In genomic region chr20:40681684-40682083, GRCh38 we compare ENCODE assay signal across 18 cellular contexts. TPM values are rescaled to one million over a fixed set of nuclear protein-coding genes. Genes with fewer than 3 reads are reported as not detected.
A peak's percentile ranks its signal among the peaks of the same experiment; 100 is the strongest.
DNase-seq lines count a peak whose midpoint lies in the region; ATAC-seq and TF ChIP-seq lines count a peak whose summit lies in the region.
"Had no signal": no experiment of that assay in that cellular context is flagged by ENCODE, and none has a peak within 500 bp of the region (broad histone marks: within the 10 kb centered on the region; RNA-seq: fewer than 3 reads in every experiment).

No MANE protein-coding gene starts in this region.

- ATAC-seq in heart right ventricle (no peak), right lobe of liver (no peak)
- no peak for ATAC-seq in activated T-cell treated with anti-CD3 and anti-CD28 coated beads, Interleukin-2, amount 50 U/mL, for 72 hours (replicated peaks in 1 of 2)
- ATAC-seq: HCT116 had no signal

- H3K9me3 ChIP-seq in left ventricle myocardium inferior (replicated peaks) (no peaks in the 10 kb centered on the region), heart right ventricle (no peaks in the 10 kb centered on the region), right lobe of liver (no peaks in the 10 kb centered on the region), skeletal muscle tissue (ENCODE audit: control insufficient read depth in 3 of 3, low read length in 3 of 3) (no peaks in the 10 kb centered on the region)

- H3K36me3 Mint-ChIP-seq in activated CD4-positive, alpha-beta T cell treated with anti-CD3 and anti-CD28 coated beads, Interleukin-2, amount 10 ng/mL, durations not matched to agents 24 days and 14 days (ENCODE audit: low read depth) = no peaks in the 10 kb centered on the region
- H3K36me3 Mint-ChIP-seq in activated T-cell treated with anti-CD3 and anti-CD28 coated beads, Interleukin-2, amount 50 U/mL, for 72 hours (ENCODE audit: insufficient read depth in 2 of 2) = no peaks in the 10 kb centered on the region

- H3K27ac ChIP-seq in left ventricle myocardium inferior (replicated peaks) = peak overlapping the region; percentile 73
- H3K27ac ChIP-seq in heart right ventricle = peak overlapping the region in 1 of 10 donors; percentile 37
- peak overlapping the region in 2 of 3 donors; percentile 90 to 96 for H3K27ac ChIP-seq in right lobe of liver
- H3K27ac ChIP-seq in skeletal muscle tissue (ENCODE audit: low read depth, low read length) = peak overlapping the region; percentile 38
- peak overlapping the region in 1 of 2 donors; percentile 84 for H3K27ac ChIP-seq in coronary artery
- H3K27ac ChIP-seq: 22Rv1 had no signal

- H3K4me3 Mint-ChIP-seq in activated CD4-positive, alpha-beta T cell treated with anti-CD3 and anti-CD28 coated beads, Interleukin-2, amount 10 ng/mL, durations not matched to agents 24 days and 14 days = no peak overlapping the region
- no peak overlapping the region for H3K4me3 Mint-ChIP-seq in activated T-cell treated with anti-CD3 and anti-CD28 coated beads, Interleukin-2, amount 50 U/mL, for 72 hours

- 89 to 90% methylated on average over 13 of the region's 13 CpGs for WGBS in heart right ventricle, 2 donors
- 86% methylated on average over 11 of the region's 13 CpGs for WGBS in right lobe of liver (ENCODE audit: insufficient coverage, low coverage, low lambda C conversion rate, missing lambda C conversion rate)

- DNase-seq in left ventricle myocardium inferior (no peak), heart right ventricle (no peak), right lobe of liver (no peak), mucosa of gallbladder (ENCODE audit: low spot score) (no peak), coronary artery (ENCODE audit: low spot score) (no peak)
- DNase-seq in activated CD4-positive, alpha-beta T cell treated with anti-CD3 and anti-CD28 coated beads, Interleukin-2, amount 10 ng/mL, durations not matched to agents 24 days and 14 days = no peak
- DNase-seq in activated T-cell treated with anti-CD3 and anti-CD28 coated beads, Interleukin-2, amount 50 U/mL, for 72 hours = no peak
- DNase-seq: AML-193, DMS79 treated with DMSO at 0.1 percent for 48 hours, KG1, NCI-H1105 treated with DMSO at 0.1 percent for 48 hours, NCI-H1694, NCI-H510A, NCI-H748 treated with DMSO at 0.1 percent for 48 hours had no signal

- TF ChIP-seq CTCF in left ventricle myocardium inferior (IDR thresholded peaks at IDR 0.05; ENCODE audit: borderline replicate concordance) = no peak
- no peak for TF ChIP-seq CTCF in heart right ventricle (IDR thresholded peaks at IDR 0.05)
- no peak for TF ChIP-seq CTCF in right lobe of liver (IDR thresholded peaks at IDR 0.05)
- no peak for TF ChIP-seq CTCF in coronary artery (IDR thresholded peaks at IDR 0.05)

- H3K4me1 ChIP-seq in left ventricle myocardium inferior = peaks cover 29% of the 10 kb centered on the region
- peaks cover 3 to 40% (median 19%) of the 10 kb centered on the region in 9 donors for H3K4me1 ChIP-seq in heart right ventricle
- peaks cover 0 to 45% (median 19%) of the 10 kb centered on the region in 4 donors for H3K4me1 ChIP-seq in right lobe of liver
- peaks cover 10 to 22% (median 12%) of the 10 kb centered on the region in 3 donors for H3K4me1 ChIP-seq in skeletal muscle tissue (ENCODE audit: control insufficient read depth in 3 of 3, insufficient read depth in 3 of 3, low read length in 3 of 3)

- H3K27me3 ChIP-seq in left ventricle myocardium inferior (ENCODE audit: low read depth) = peaks cover 65% of the 10 kb centered on the region
- peaks cover 0 to 66% (median 40%) of the 10 kb centered on the region in 7 donors for H3K27me3 ChIP-seq in heart right ventricle
- no peaks in the 10 kb centered on the region for H3K27me3 ChIP-seq in right lobe of liver
- no peaks in the 10 kb centered on the region for H3K27me3 ChIP-seq in skeletal muscle tissue (ENCODE audit: control insufficient read depth in 3 of 3, insufficient read depth in 3 of 3, low read length in 3 of 3)

- intact Hi-C loops in left ventricle myocardium inferior (cut with micrococcal nuclease) (no loop called here), heart right ventricle (cut with DNase I) (loop anchor here in 7 of 10 donors (5.0 to 10.0 kb wide), 8 partner anchors 414 to 1417 kb away; no protein-coding TSS in a partner anchor), right lobe of liver (cut with DNase I) (loop anchor here in 1 of 2 donors (10.0 kb wide), 2 partner anchors 127 to 417 kb away; no protein-coding TSS in a partner anchor)
- intact Hi-C loops in activated CD4-positive, alpha-beta T cell treated with anti-CD3 and anti-CD28 coated beads, Interleukin-2, amount 10 ng/mL, durations not matched to agents 24 days and 14 days (cut with micrococcal nuclease) = no loop called here

- no peak overlapping the region for H3K27ac Mint-ChIP-seq in activated CD4-positive, alpha-beta T cell treated with anti-CD3 and anti-CD28 coated beads, Interleukin-2, amount 10 ng/mL, durations not matched to agents 24 days and 14 days
- H3K27ac Mint-ChIP-seq in activated T-cell treated with anti-CD3 and anti-CD28 coated beads, Interleukin-2, amount 50 U/mL, for 72 hours = no peak overlapping the region

- peaks cover 2% of the 10 kb centered on the region for H3K4me1 Mint-ChIP-seq in activated CD4-positive, alpha-beta T cell treated with anti-CD3 and anti-CD28 coated beads, Interleukin-2, amount 10 ng/mL, durations not matched to agents 24 days and 14 days
- H3K4me1 Mint-ChIP-seq in activated T-cell treated with anti-CD3 and anti-CD28 coated beads, Interleukin-2, amount 50 U/mL, for 72 hours (ENCODE audit: low read depth) = no peaks in the 10 kb centered on the region

- TF ChIP-seq POLR2A in right lobe of liver (IDR thresholded peaks at IDR 0.05) = no peak

- no peak overlapping the region for H3K9ac ChIP-seq in skeletal muscle tissue (ENCODE audit: low read depth in 1 of 3, low read length in 3 of 3)

- H3K36me3 ChIP-seq in left ventricle myocardium inferior (peaks cover 8% of the 10 kb centered on the region), heart right ventricle (peaks cover 0 to 9% (median 0%) of the 10 kb centered on the region in 9 donors), right lobe of liver (peaks cover 0 to 5% (median 0%) of the 10 kb centered on the region in 4 donors), skeletal muscle tissue (ENCODE audit: control insufficient read depth in 3 of 3, insufficient read depth in 3 of 3, low read length in 3 of 3) (peaks cover 4 to 12% (median 6%) of the 10 kb centered on the region in 3 donors)

- H3K27me3 Mint-ChIP-seq in activated CD4-positive, alpha-beta T cell treated with anti-CD3 and anti-CD28 coated beads, Interleukin-2, amount 10 ng/mL, durations not matched to agents 24 days and 14 days = peaks cover 72% of the 10 kb centered on the region
- H3K27me3 Mint-ChIP-seq in activated T-cell treated with anti-CD3 and anti-CD28 coated beads, Interleukin-2, amount 50 U/mL, for 72 hours (ENCODE audit: low read depth) = peaks cover 84% of the 10 kb centered on the region

- H3K4me3 ChIP-seq in left ventricle myocardium inferior = no peak overlapping the region
- H3K4me3 ChIP-seq in heart right ventricle = no peak overlapping the region
- no peak overlapping the region for H3K4me3 ChIP-seq in right lobe of liver
- H3K4me3 ChIP-seq in skeletal muscle tissue (ENCODE audit: low read length in 3 of 3) = no peak overlapping the region
- no peak overlapping the region for H3K4me3 ChIP-seq in coronary artery

- no peaks in the 10 kb centered on the region for H3K9me3 Mint-ChIP-seq in activated CD4-positive, alpha-beta T cell treated with anti-CD3 and anti-CD28 coated beads, Interleukin-2, amount 10 ng/mL, durations not matched to agents 24 days and 14 days
- no peaks in the 10 kb centered on the region for H3K9me3 Mint-ChIP-seq in activated T-cell treated with anti-CD3 and anti-CD28 coated beads, Interleukin-2, amount 50 U/mL, for 72 hours

RNA-seq across cellular contexts. Expression of gene MAFB, which starts 7.4 kb away (rescaled TPM):
- total RNA-seq in left ventricle myocardium inferior = 10.2 TPM
- total RNA-seq in heart right ventricle = 10 to 100 TPM in 4 of 10 donors, 1 to 10 TPM in 6; 3.2 to 32.0 (median 7.1) TPM
- polyA plus RNA-seq in heart right ventricle = 1 to 10 TPM; 3.8 to 6.4 TPM
- total RNA-seq in right lobe of liver = 10 to 100 TPM; 16.6 to 32.3 (median 22.5) TPM
- total RNA-seq in skeletal muscle tissue = 9.9 TPM
- 22.5 TPM for total RNA-seq in mucosa of gallbladder
- total RNA-seq in activated CD4-positive, alpha-beta T cell treated with anti-CD3 and anti-CD28 coated beads, Interleukin-2, amount 10 ng/mL, durations not matched to agents 24 days and 14 days = 0.93 and 1.2 TPM in 2 replicates
- under 1 TPM; 0.19 to 0.39 TPM for total RNA-seq in activated T-cell treated with anti-CD3 and anti-CD28 coated beads, Interleukin-2, amount 50 U/mL, for 72 hours
- total RNA-seq: OCI-LY7 had no signal

Comparison
In these comparisons a context has a peak if more than half of its experiments do, and no peak if none do; other contexts are left out.
1. intact Hi-C loops: an anchor here in heart right ventricle (5.0 to 10.0 kb wide); none called in left ventricle myocardium inferior and activated CD4-positive, alpha-beta T cell treated with anti-CD3 and anti-CD28 coated beads, Interleukin-2, amount 10 ng/mL, durations not matched to agents 24 days and 14 days.